ENCODE assay signal across 16 cellular contexts in genomic region chr3:127233371-127233770, GRCh38. TPM values are rescaled to one million over a fixed set of nuclear protein-coding genes. Genes with fewer than 3 reads are reported as not detected.
A peak's percentile ranks its signal among the peaks of the same experiment; 100 is the strongest.
DNase-seq lines count a peak whose midpoint lies in the region; ATAC-seq and TF ChIP-seq lines count a peak whose summit lies in the region.
"Had no signal": no experiment of that assay in that cellular context is flagged by ENCODE, and none has a peak within 500 bp of the region (broad histone marks: within the 10 kb centered on the region; RNA-seq: fewer than 3 reads in every experiment).

No MANE protein-coding gene starts in this region.

- H3K4me2 ChIP-seq in DND-41 (ENCODE audit: insufficient read depth, low read length): no peak overlapping the region

- intact Hi-C loops in CD8-positive, alpha-beta T cell (cut with DNase I, micrococcal nuclease): no loop called here

- peaks cover 26% of the 10 kb centered on the region for H3K9me3 Mint-ChIP-seq in WTC11
- H3K9me3 Mint-ChIP-seq in CD8-positive, alpha-beta T cell: peaks cover 2% of the 10 kb centered on the region

- TF ChIP-seq CTCF in DND-41 (IDR thresholded peaks at IDR 0.05; ENCODE audit: borderline replicate concordance, extremely low read depth, low read length, poor library complexity, severe bottlenecking) (no peak), WTC11 (IDR thresholded peaks at IDR 0.05) (no peak)
- TF ChIP-seq CTCF in CD8-positive, alpha-beta T cell (IDR thresholded peaks at IDR 0.05): no peak

- CTCF ChIA-PET in WTC11 (lab: Charles Lee): interaction anchor here (0.6 kb wide), 1 partner anchor 858 kb away, joined by 5 read pairs; no protein-coding TSS in a partner anchor
- CTCF ChIA-PET in CD8-positive, alpha-beta T cell (lab: Charles Lee): no interaction called here

- no peak for TF ChIP-seq RAD21 in Ishikawa (IDR thresholded peaks at IDR 0.05; ENCODE audit: low read depth)

- no peak overlapping the region for H3K4me3 ChIP-seq in DND-41 (ENCODE audit: low read depth in 1 of 2, low read length in 2 of 2)
- H3K4me3 ChIP-seq in CD8-positive, alpha-beta T cell (ENCODE audit: low read depth, low read length): no peak overlapping the region
- H3K4me3 ChIP-seq: coronary artery, skin epidermis had no signal

- ATAC-seq in DND-41 (ENCODE audit: insufficient read depth, low read depth) (peak; percentile 93), WTC11 (peak; percentile 57; the same call in 1 of the 2 replicates), HG02798 (IDR thresholded peaks at IDR 0.05; ENCODE audit: poor library complexity, unreplicated experiment) (no peak), GM18511 (IDR thresholded peaks at IDR 0.05; ENCODE audit: unreplicated experiment) (no peak)
- ATAC-seq in CD8-positive, alpha-beta T cell: no peak
- ATAC-seq: activated naive CD4-positive, alpha-beta T cell treated with anti-CD3 and anti-CD28 coated beads, Interleukin-2, amount 50 U/mL, for 72 hours; natural killer cell; T-helper 17 cell had no signal

- no peak overlapping the region for H2AFZ ChIP-seq in DND-41 (ENCODE audit: low read depth, low read length)

- H3K27ac Mint-ChIP-seq in WTC11: no peak overlapping the region
- no peak overlapping the region for H3K27ac Mint-ChIP-seq in CD8-positive, alpha-beta T cell
- H3K27ac Mint-ChIP-seq: activated naive CD4-positive, alpha-beta T cell treated with anti-CD3 and anti-CD28 coated beads, Interleukin-2, amount 50 U/mL, for 72 hours; natural killer cell; T-helper 17 cell had no signal

- no peak overlapping the region for H3K4me3 Mint-ChIP-seq in WTC11
- H3K4me3 Mint-ChIP-seq in CD8-positive, alpha-beta T cell: no peak overlapping the region
- H3K4me3 Mint-ChIP-seq: natural killer cell, T-helper 17 cell had no signal

- H4K20me1 ChIP-seq in DND-41 (ENCODE audit: insufficient read depth, low read length): no peaks in the 10 kb centered on the region

- no peak for TF ChIP-seq EP300 in Ishikawa (IDR thresholded peaks at IDR 0.05; ENCODE audit: borderline replicate concordance)

- H3K27me3 ChIP-seq in DND-41 (ENCODE audit: insufficient read depth, low read length, poor library complexity): no peaks in the 10 kb centered on the region
- H3K27me3 ChIP-seq in CD8-positive, alpha-beta T cell (ENCODE audit: insufficient read depth, low read length): no peaks in the 10 kb centered on the region

- no peaks in the 10 kb centered on the region for H3K4me1 ChIP-seq in DND-41 (ENCODE audit: insufficient read depth, low read length)
- H3K4me1 ChIP-seq in CD8-positive, alpha-beta T cell (ENCODE audit: insufficient read depth, low read length): no peaks in the 10 kb centered on the region

- no peaks in the 10 kb centered on the region for H3K9me3 ChIP-seq in DND-41 (ENCODE audit: insufficient read depth, low read length, severe bottlenecking)
- H3K9me3 ChIP-seq in CD8-positive, alpha-beta T cell (ENCODE audit: low read length): no peaks in the 10 kb centered on the region

- no peaks in the 10 kb centered on the region for H3K4me1 Mint-ChIP-seq in WTC11
- H3K4me1 Mint-ChIP-seq in CD8-positive, alpha-beta T cell (ENCODE audit: low read depth): no peaks in the 10 kb centered on the region
- H3K4me1 Mint-ChIP-seq: natural killer cell, T-helper 17 cell had no signal

- peaks cover 5% of the 10 kb centered on the region; the same call in 1 of the 2 replicates for H3K27me3 Mint-ChIP-seq in WTC11 (ENCODE audit: low read depth)
- H3K27me3 Mint-ChIP-seq in CD8-positive, alpha-beta T cell (ENCODE audit: low read depth): peaks cover 6% of the 10 kb centered on the region

- H3K36me3 Mint-ChIP-seq in WTC11: no peaks in the 10 kb centered on the region; the same call in 1 of the 2 replicates
- no peaks in the 10 kb centered on the region for H3K36me3 Mint-ChIP-seq in CD8-positive, alpha-beta T cell
- H3K36me3 Mint-ChIP-seq: natural killer cell had no signal

- no peaks in the 10 kb centered on the region for H3K36me3 ChIP-seq in DND-41 (ENCODE audit: insufficient read depth, low read length)
- no peaks in the 10 kb centered on the region for H3K36me3 ChIP-seq in CD8-positive, alpha-beta T cell (ENCODE audit: insufficient read depth, low read length)

- POLR2A ChIA-PET in WTC11 (lab: Charles Lee): no interaction called here
- POLR2A ChIA-PET in CD8-positive, alpha-beta T cell (lab: Charles Lee): no interaction called here

- H3K79me2 ChIP-seq in DND-41 (ENCODE audit: insufficient read depth, low read length): no peaks in the 10 kb centered on the region

- DNase-seq in DND-41 (peak; percentile 67), WTC11 (ENCODE audit: low spot score) (peak; percentile 41), islet precursor cell (peak; percentile 61), T-helper 1 cell (no peak)
- DNase-seq in CD8-positive, alpha-beta T cell: no peak
- DNase-seq: natural killer cell, NCI-H2029, T-helper 17 cell had no signal

- no peak overlapping the region for H3K9ac ChIP-seq in DND-41 (ENCODE audit: low read depth, low read length)

- no peak overlapping the region for H3K27ac ChIP-seq in DND-41 (ENCODE audit: low read length)
- no peak overlapping the region for H3K27ac ChIP-seq in CD8-positive, alpha-beta T cell (ENCODE audit: low read depth, low read length)
- H3K27ac ChIP-seq: coronary artery, skin epidermis had no signal

TF ChIP-seq in Ishikawa, 13 proteins besides CTCF, POLR2A, EP300 and RAD21:
- TF ChIP-seq REST (IDR thresholded peaks at IDR 0.05; ENCODE audit: low read depth) (peak; percentile 95), YY1 (IDR thresholded peaks at IDR 0.05; ENCODE audit: low read depth) (0 out of 2 replicates have a peak, but pooled peaks have one; percentile 20), TCF12 (IDR thresholded peaks at IDR 0.05; ENCODE audit: low read depth) (no peak; the same call in 1 of the 2 replicates), NFIC (IDR thresholded peaks at IDR 0.05) (0 out of 2 replicates have a peak, but pooled peaks have one; percentile 11)

TF ChIP-seq in WTC11, 78 proteins besides CTCF, POLR2A, EP300 and RAD21:
- TF ChIP-seq ARID4B (CRISPR knock-in tag; IDR thresholded peaks at IDR 0.05; ENCODE audit: borderline replicate concordance): 0 out of 2 replicates have a peak, but pooled peaks have one; percentile 36
- no peak for TF ChIP-seq ERG (CRISPR knock-in tag; IDR thresholded peaks at IDR 0.05)
- TF ChIP-seq MAX (CRISPR knock-in tag; IDR thresholded peaks at IDR 0.05): peak; percentile 30; the same call in 1 of the 2 replicates
- no peak for TF ChIP-seq ATF1 (CRISPR knock-in tag; IDR thresholded peaks at IDR 0.05)
- TF ChIP-seq ZNF317 (CRISPR knock-in tag; IDR thresholded peaks at IDR 0.05; ENCODE audit: borderline replicate concordance, low read depth): no peak

RNA-seq across cellular contexts. Expression of gene PRR23E, which starts 40.4 kb away (rescaled TPM):
- total RNA-seq in WTC11 (2021): not detected in 3 replicates
- total RNA-seq in CD8-positive, alpha-beta T cell: not detected
- total RNA-seq: activated naive CD4-positive, alpha-beta T cell treated with anti-CD3 and anti-CD28 coated beads, Interleukin-2, amount 50 U/mL, for 72 hours; HT1080; natural killer cell; subcutaneous adipose tissue; T-helper 17 cell had no signal

RNA-seq across cellular contexts. Expression of gene PRR20G, which starts 54.5 kb away (rescaled TPM):
- 0.18 TPM in 1 of 3 replicates, not detected in the others for total RNA-seq in WTC11 (2021)
- total RNA-seq in CD8-positive, alpha-beta T cell: not detected
- total RNA-seq: activated naive CD4-positive, alpha-beta T cell treated with anti-CD3 and anti-CD28 coated beads, Interleukin-2, amount 50 U/mL, for 72 hours; HT1080; natural killer cell; subcutaneous adipose tissue; T-helper 17 cell had no signal

Comparison
In these comparisons a context has a peak if more than half of its experiments do, and no peak if none do; other contexts are left out.
1. ATAC-seq: peak in DND-41 (single experiment) and WTC11 (single experiment); none in HG02798 (single experiment), CD8-positive, alpha-beta T cell (single experiment) and GM18511 (single experiment).
2. DNase-seq: peak in DND-41 (single experiment), WTC11 (single experiment) and islet precursor cell (single experiment); none in T-helper 1 cell (0 of 5) and CD8-positive, alpha-beta T cell (0 of 7).